Comparison of ENCODE assay signal across 25 cellular contexts in the genomic region with DNA sequence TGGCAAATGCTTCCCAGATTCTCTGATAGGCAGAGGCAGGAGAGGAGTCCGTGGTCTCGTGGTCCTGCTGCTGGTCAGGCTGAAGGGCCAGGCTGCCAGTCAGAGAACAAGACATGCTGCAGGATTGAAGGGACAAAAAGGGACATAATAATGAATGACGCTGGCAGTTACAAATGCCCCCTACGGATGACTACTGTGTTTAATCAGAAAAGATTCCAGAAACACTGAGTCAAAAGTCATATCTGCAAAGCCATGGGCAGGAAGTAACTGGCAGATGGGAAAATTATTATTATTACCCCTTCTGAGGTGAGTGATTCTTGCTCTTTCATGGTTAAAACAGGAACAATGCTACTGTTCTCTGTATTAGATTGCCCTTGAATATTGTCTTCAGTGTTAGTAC. TPM values are rescaled to one million over a fixed set of nuclear protein-coding genes. Genes with fewer than 3 reads are reported as not detected.
DNase-seq lines count a peak whose midpoint lies in the region; ATAC-seq, FAIRE-seq and TF ChIP-seq lines count a peak whose summit lies in the region.
"Had no signal": no experiment of that assay in that cellular context is flagged by ENCODE, and none has a peak within 500 bp of the region (broad histone marks: within the 10 kb centered on the region; RNA-seq: fewer than 3 reads in every experiment).

No MANE protein-coding gene starts in this region.

- H3K27ac ChIP-seq in DND-41 (ENCODE audit: low read length) (peak overlapping the region; percentile 8; the same call in 1 of the 2 replicates), IMR-90 (ENCODE audit: insufficient read depth, low read length) (no peak overlapping the region), GM12878 (ENCODE audit: control insufficient read depth, insufficient read depth) (no peak overlapping the region), neural progenitor cell (no peak overlapping the region)
- H3K27ac ChIP-seq: Peyer's patch had no signal

- peaks cover 19% of the 10 kb centered on the region for H3K36me3 ChIP-seq in DND-41 (ENCODE audit: insufficient read depth, low read length)
- H3K36me3 ChIP-seq in IMR-90 (ENCODE audit: control insufficient read depth, insufficient read depth, low read length) = no peaks in the 10 kb centered on the region
- H3K36me3 ChIP-seq in GM12878 (ENCODE audit: control insufficient read depth in 2 of 2, insufficient read depth in 2 of 2, low read length in 1 of 2) = no peaks in the 10 kb centered on the region
- no peaks in the 10 kb centered on the region for H3K36me3 ChIP-seq in neural progenitor cell
- H3K36me3 ChIP-seq: Peyer's patch had no signal

- TF ChIP-seq POLR2A in IMR-90 (IDR thresholded peaks at IDR 0.05; ENCODE audit: low read depth, low read length) (no peak), GM12878 (IDR thresholded peaks at IDR 0.05; ENCODE audit: low read depth, low read length) (no peak)

- H3K4ac ChIP-seq in IMR-90 (ENCODE audit: low read depth, low read length) = no peak overlapping the region

- no peak for ATAC-seq in DND-41 (ENCODE audit: insufficient read depth, low read depth)
- ATAC-seq in IMR-90 (ENCODE audit: low read depth) = peak; percentile 19; the same call in 1 of the 2 replicates
- ATAC-seq in GM12878 = no peak
- no peak for ATAC-seq in Right ventricle myocardium superior (ENCODE audit: poor library complexity)
- no peak for ATAC-seq in HG02678 (IDR thresholded peaks at IDR 0.05; ENCODE audit: unreplicated experiment)
- ATAC-seq: HCT116 had no signal

- no peaks in the 10 kb centered on the region for H4K20me1 ChIP-seq in DND-41 (ENCODE audit: insufficient read depth, low read length)
- no peaks in the 10 kb centered on the region for H4K20me1 ChIP-seq in IMR-90 (ENCODE audit: insufficient read depth, low read length)
- no peaks in the 10 kb centered on the region for H4K20me1 ChIP-seq in GM12878 (ENCODE audit: control insufficient read depth, insufficient read depth)
- H4K20me1 ChIP-seq in neural progenitor cell (ENCODE audit: low read depth) = no peaks in the 10 kb centered on the region

- in situ Hi-C loops in IMR-90 (cut with MboI; ENCODE audit: low sequenced_read_pairs) (no loop called here), GM12878 (cut with MboI) (no loop called here)

- CTCF ChIA-PET in IMR-90 (lab: Yijun Ruan, JAX) (no interaction called here), GM12878 (lab: Yijun Ruan, JAX) (interaction anchor here (1.1 to 4.1 kb wide), 3 partner anchors 20 to 567 kb away, joined by 3 to 19 read pairs (median 13); no protein-coding TSS in a partner anchor)

- 61% methylated on average over 4 of the region's 4 CpGs; no CpG with 5 or more reads in 1 of the 2 experiments for WGBS in IMR-90 (ENCODE audit: extremely low coverage in 2 of 2, insufficient read length in 1 of 2), 2 experiments
- WGBS in GM12878 (ENCODE audit: insufficient coverage, insufficient replicate concordance, low lambda C conversion rate, missing lambda C conversion rate) = 64% methylated on average over 4 of the region's 4 CpGs

- no peak overlapping the region for H4K91ac ChIP-seq in IMR-90 (ENCODE audit: insufficient read depth, low read depth, low read length)

- intact Hi-C loops in IMR-90 (cut with micrococcal nuclease) (loop anchor here (5.0 kb wide), 1 partner anchor 559 kb away; no protein-coding TSS in a partner anchor), GM12878 (cut with micrococcal nuclease; ENCODE audit: unreplicated experiment) (no loop called here), Right ventricle myocardium superior (cut with DNase I) (no loop called here)

- H3K4me3 ChIP-seq in DND-41 (ENCODE audit: low read depth in 1 of 2, low read length in 2 of 2) = no peak overlapping the region
- H3K4me3 ChIP-seq in IMR-90 (ENCODE audit: insufficient read depth, low read depth, low read length) = no peak overlapping the region
- no peak overlapping the region for H3K4me3 ChIP-seq in GM12878
- no peak overlapping the region for H3K4me3 ChIP-seq in neural progenitor cell
- H3K4me3 ChIP-seq: Peyer's patch had no signal

- H3K56ac ChIP-seq in IMR-90 (ENCODE audit: extremely low read depth, insufficient read depth, low read length) = no peak overlapping the region

- H3K9me3 Mint-ChIP-seq in neural progenitor cell = no peaks in the 10 kb centered on the region

- no peaks in the 10 kb centered on the region for H3F3A ChIP-seq in neural progenitor cell (ENCODE audit: low read depth)

- H2BK5ac ChIP-seq in IMR-90 (ENCODE audit: low read depth, low read length, poor library complexity, severe bottlenecking) = no peak overlapping the region

- SMC1A ChIA-PET in GM12878 (lab: Charles Lee; ENCODE audit: uncharacterized antibody, unreplicated experiment) = interaction anchor here (0.7 kb wide), 1 partner anchor 21 kb away, joined by 3 read pairs; no protein-coding TSS in a partner anchor

- TF ChIP-seq RAD21 in IMR-90 (IDR thresholded peaks at IDR 0.05; ENCODE audit: low read length) = no peak
- no peak for TF ChIP-seq RAD21 in GM12878 (IDR thresholded peaks at IDR 0.05; ENCODE audit: insufficient read depth, low read depth, low read length)

- H3K9ac ChIP-seq in DND-41 (ENCODE audit: low read depth, low read length) (no peak overlapping the region), IMR-90 (ENCODE audit: low read depth, low read length) (no peak overlapping the region), GM12878 (ENCODE audit: control insufficient read depth, insufficient read depth, low read length) (no peak overlapping the region), neural progenitor cell (no peak overlapping the region)

- no peak overlapping the region; the same call in 1 of the 2 replicates for H2AK5ac ChIP-seq in IMR-90 (ENCODE audit: low read depth, low read length)

- peak overlapping the region; percentile 7 for H2AK9ac ChIP-seq in IMR-90 (replicated peaks; ENCODE audit: low read depth, low read length, poor library complexity)

- no peak overlapping the region for H4K8ac ChIP-seq in IMR-90 (ENCODE audit: low read depth in 2 of 2, low read length in 2 of 2)

- no peak overlapping the region for H3K14ac ChIP-seq in IMR-90 (replicated peaks; ENCODE audit: low read depth, low read length)

- H3K79me2 ChIP-seq in DND-41 (ENCODE audit: insufficient read depth, low read length) (peaks cover 26% of the 10 kb centered on the region), GM12878 (ENCODE audit: control insufficient read depth, insufficient read depth, low read length) (peaks cover 5% of the 10 kb centered on the region; the same call in 1 of the 2 replicates), neural progenitor cell (ENCODE audit: low read depth) (no peaks in the 10 kb centered on the region)

- no peak overlapping the region for H2BK20ac ChIP-seq in IMR-90 (ENCODE audit: low read depth, low read length)

- no peak overlapping the region for H3K23ac ChIP-seq in IMR-90 (ENCODE audit: low read depth, low read length)

- H3K27me3 Mint-ChIP-seq in neural progenitor cell (ENCODE audit: insufficient read depth, low read depth) = peaks cover 15% of the 10 kb centered on the region

- H3K4me2 ChIP-seq in DND-41 (ENCODE audit: insufficient read depth, low read length) = no peak overlapping the region
- no peak overlapping the region for H3K4me2 ChIP-seq in IMR-90 (ENCODE audit: low read depth, low read length)
- H3K4me2 ChIP-seq in GM12878 (ENCODE audit: control insufficient read depth, insufficient read depth) = no peak overlapping the region
- no peak overlapping the region for H3K4me2 ChIP-seq in neural progenitor cell

- H3K4me3 Mint-ChIP-seq in neural progenitor cell = no peak overlapping the region
- H3K4me3 Mint-ChIP-seq: CD14-positive monocyte, IgD-negative memory B cell had no signal

- H3K79me1 ChIP-seq in IMR-90 (ENCODE audit: low read depth in 1 of 2, low read length in 2 of 2) = no peaks in the 10 kb centered on the region

- H3K27me3 ChIP-seq in DND-41 (ENCODE audit: insufficient read depth, low read length, poor library complexity) (no peaks in the 10 kb centered on the region), IMR-90 (ENCODE audit: control insufficient read depth, insufficient read depth, low read length) (no peaks in the 10 kb centered on the region), GM12878 (replicated peaks in 1 of 2; ENCODE audit: control insufficient read depth in 2 of 2, insufficient read depth in 2 of 2, low read length in 1 of 2) (no peaks in the 10 kb centered on the region), neural progenitor cell (no peaks in the 10 kb centered on the region)
- H3K27me3 ChIP-seq: Peyer's patch had no signal

- POLR2A ChIA-PET in IMR-90 (lab: Charles Lee; ENCODE audit: unreplicated experiment) (no interaction called here), GM12878 (lab: Charles Lee) (no interaction called here)

- dilution Hi-C loops in IMR-90 (cut with HindIII; ENCODE audit: low sequenced_read_pairs, unreplicated experiment) = no loop called here

- BruUV-seq in IMR-90 (replicated peaks; lab: Mats Ljungman, UMichigan) (no TSS peak), GM12878 (replicated peaks; lab: Mats Ljungman, UMichigan) (no TSS peak)

- no peak overlapping the region for H2AFZ ChIP-seq in DND-41 (ENCODE audit: low read depth, low read length)
- peak overlapping the region; percentile 35 for H2AFZ ChIP-seq in IMR-90 (replicated peaks; ENCODE audit: low read length, poor library complexity)
- no peak overlapping the region for H2AFZ ChIP-seq in GM12878 (ENCODE audit: control insufficient read depth, low read depth, low read length)
- H2AFZ ChIP-seq in neural progenitor cell (replicated peaks) = no peak overlapping the region

- no peak overlapping the region for H3K18ac ChIP-seq in IMR-90 (ENCODE audit: low read depth, low read length)

- no peaks in the 10 kb centered on the region for H3K36me3 Mint-ChIP-seq in neural progenitor cell

- no peak overlapping the region for H4K5ac ChIP-seq in IMR-90 (ENCODE audit: low read depth, low read length)

- H3K27ac Mint-ChIP-seq in neural progenitor cell = peak overlapping the region; percentile 60
- H3K27ac Mint-ChIP-seq: CD14-positive monocyte, IgD-negative memory B cell had no signal

- H3K4me1 ChIP-seq in DND-41 (ENCODE audit: insufficient read depth, low read length) (peaks cover 40% of the 10 kb centered on the region), IMR-90 (ENCODE audit: control insufficient read depth, insufficient read depth, low read length) (peaks cover 6% of the 10 kb centered on the region; the same call in 1 of the 2 replicates), GM12878 (ENCODE audit: control insufficient read depth, insufficient read depth, low read length) (peaks cover 33% of the 10 kb centered on the region), neural progenitor cell (no peaks in the 10 kb centered on the region)

- H3K9me3 ChIP-seq in DND-41 (ENCODE audit: insufficient read depth, low read length, severe bottlenecking) (peaks cover 9% of the 10 kb centered on the region), IMR-90 (ENCODE audit: control insufficient read depth, insufficient read depth, low read length) (no peaks in the 10 kb centered on the region; the same call in 1 of the 2 replicates), GM12878 (replicated peaks; ENCODE audit: control insufficient read depth, insufficient read depth, low read length) (peaks cover 6% of the 10 kb centered on the region), neural progenitor cell (ENCODE audit: low read depth) (no peaks in the 10 kb centered on the region)

- H2BK15ac ChIP-seq in IMR-90 (ENCODE audit: low read depth, low read length) = no peak overlapping the region

- H3K9me1 ChIP-seq in IMR-90 (ENCODE audit: insufficient read depth, low read length) = no peaks in the 10 kb centered on the region

- no peak overlapping the region for H2BK120ac ChIP-seq in IMR-90 (ENCODE audit: low read depth, low read length)

- FAIRE-seq in GM12878 (lab: Jason Lieb, UNC) = no peak
- FAIRE-seq: A204.1, D721Med, GM12892, GM18507 had no signal

- peaks cover 2% of the 10 kb centered on the region for H3K4me1 Mint-ChIP-seq in neural progenitor cell

- no peak for DNase-seq in DND-41
- no peak for DNase-seq in IMR-90
- no peak for DNase-seq in GM12878 (ENCODE audit: low read depth, low spot score)
- DNase-seq in neural progenitor cell (ENCODE audit: low spot score) = no peak
- DNase-seq in SHP77 treated with DMSO at 0.1 percent for 48 hours (lab: John Stamatoyannopoulos, UW) = no peak
- no peak for DNase-seq in Right ventricle myocardium superior
- no peak for DNase-seq in NCI-H1105 (lab: John Stamatoyannopoulos, UW)
- DNase-seq: DMS53, GOT3, NCI-H1694, NCI-H2081, NCI-H2171, NCI-H524 treated with DMSO at 0.1 percent for 48 hours, NCI-H82, Peyer's patch had no signal

- RAD21 ChIA-PET in GM12878 (lab: Charles Lee; ENCODE audit: unreplicated experiment) = interaction anchor here (1.3 kb wide), 1 partner anchor 97 kb away, joined by 3 read pairs; no protein-coding TSS in a partner anchor

- no peak for TF ChIP-seq EP300 in GM12878 (IDR thresholded peaks at IDR 0.05; ENCODE audit: borderline replicate concordance in 1 of 2, control insufficient read depth in 1 of 2, low read depth in 2 of 2, low read length in 2 of 2)

- TF ChIP-seq CTCF in DND-41 (IDR thresholded peaks at IDR 0.05; ENCODE audit: borderline replicate concordance, extremely low read depth, low read length, poor library complexity, severe bottlenecking) = no peak
- no peak for TF ChIP-seq CTCF in IMR-90 (conservative IDR thresholded peaks at IDR 0.05; ENCODE audit: low read depth, low read length)
- no peak for TF ChIP-seq CTCF in GM12878 (IDR thresholded peaks at IDR 0.05 in 2 of 3, conservative IDR thresholded peaks at IDR 0.05 in 1 of 3; ENCODE audit: control insufficient read depth in 2 of 3, extremely low read depth in 1 of 3, insufficient read depth in 1 of 3, low read depth in 3 of 3, low read length in 3 of 3)
- no peak for TF ChIP-seq CTCF in neural progenitor cell (IDR thresholded peaks at IDR 0.05)

RNA-seq across cellular contexts. Expression of gene LCT, which starts 19.0 kb away (rescaled TPM):
- total RNA-seq in IMR-90 (2012; rRNA removed) (under 0.01 TPM in 1 of 2 replicates, not detected in the other), GM12878 (2014; rRNA removed) (0.05 and 0.06 TPM in 2 replicates), GM12878 (2014; rRNA removed; fragmentation: Illumina TruSeq; extraction: Trizol) (0.09 and 0.14 TPM in 2 replicates), GM12878 (2021) (0.08 and 0.11 TPM in 2 replicates), neural progenitor cell (ENCODE audit: low replicate concordance) (0.03 TPM in 1 of 2 replicates, not detected in the other), Right ventricle myocardium superior (not detected)
- polyA plus RNA-seq in IMR-90 (2012; rRNA removed) (not detected in 2 replicates), GM12878 (2011; rRNA removed) (0.04 and 0.07 TPM in 2 replicates), GM12878 (2014; fragmentation: Illumina TruSeq; extraction: Trizol) (0.04 and 0.05 TPM in 2 replicates), GM12878 (2014; fragmentation: Nextera tagmentation; extraction: Ambion mirVana) (under 1 TPM in 1 of 2 experiments, not detected in 1; 0.02 TPM), GM12878 (2014; rRNA removed) (0.05 and 0.09 TPM in 2 replicates), GM12878 (2016; fragmentation: Nextera tagmentation; extraction: Ambion mirVana) (not detected)
- not detected in 2 replicates for polyA plus RNA-seq in IMR-90 (2012; cell fraction: cytosol; rRNA removed)
- 0.01 TPM in 2 replicates for polyA plus RNA-seq in IMR-90 (2012; cell fraction: nucleus; rRNA removed; ENCODE audit: low replicate concordance)
- 0.24 and 0.46 TPM in 2 replicates for total RNA-seq in GM12878 (2013; cell fraction: nucleolus; rRNA removed)
- polyA plus RNA-seq in GM12878 (2011; ENCODE audit: low read depth) = not detected
- 0.03 and 0.07 TPM in 2 replicates for polyA plus RNA-seq in GM12878 (2011; cell fraction: cytosol; rRNA removed)
- 0.15 and 0.16 TPM in 2 replicates for polyA plus RNA-seq in GM12878 (2011; cell fraction: nucleus; rRNA removed)
- 0.01 TPM in 1 of 2 replicates, not detected in the other for polyA plus RNA-seq in GM12878 (2012)
- 0.22 and 0.46 TPM in 2 replicates for polyA minus RNA-seq in GM12878 (2011; rRNA and poly(A)+ RNA removed)
- polyA minus RNA-seq in GM12878 (2011; cell fraction: cytosol; rRNA and poly(A)+ RNA removed) = not detected in 2 replicates
- 0.36 and 0.86 TPM in 2 replicates for polyA minus RNA-seq in GM12878 (2011; cell fraction: nucleus; rRNA and poly(A)+ RNA removed)
- total RNA-seq: G401, SK-MEL-5 had no signal
- polyA plus RNA-seq: CD14-positive monocyte, IgD-negative memory B cell had no signal

RNA-seq across cellular contexts. Expression of gene MCM6, which starts 58.3 kb away (rescaled TPM):
- total RNA-seq in IMR-90 (2012; rRNA removed) (29.6 and 36.7 TPM in 2 replicates), GM12878 (2014; rRNA removed) (63.4 and 68.5 TPM in 2 replicates), GM12878 (2014; rRNA removed; fragmentation: Illumina TruSeq; extraction: Trizol) (63.2 and 63.4 TPM in 2 replicates), GM12878 (2021) (89.7 and 92.9 TPM in 2 replicates), neural progenitor cell (ENCODE audit: low replicate concordance) (62.0 and 74.4 TPM in 2 replicates), Right ventricle myocardium superior (4.0 TPM)
- polyA plus RNA-seq in IMR-90 (2012; rRNA removed) (18.6 and 21.4 TPM in 2 replicates), GM12878 (2011; rRNA removed) (118 and 136 TPM in 2 replicates), GM12878 (2014; fragmentation: Illumina TruSeq; extraction: Trizol) (97.4 and 108 TPM in 2 replicates), GM12878 (2014; fragmentation: Nextera tagmentation; extraction: Ambion mirVana) (10 to 100 TPM; 37.4 to 74.4 TPM), GM12878 (2014; rRNA removed) (68.6 and 79.5 TPM in 2 replicates), GM12878 (2016; fragmentation: Nextera tagmentation; extraction: Ambion mirVana) (10 to 100 TPM; 85.0 to 89.9 TPM)
- polyA plus RNA-seq in IMR-90 (2012; cell fraction: cytosol; rRNA removed) = 4.9 and 9.7 TPM in 2 replicates
- 1.7 and 10.6 TPM in 2 replicates for polyA plus RNA-seq in IMR-90 (2012; cell fraction: nucleus; rRNA removed; ENCODE audit: low replicate concordance)
- total RNA-seq in GM12878 (2013; cell fraction: nucleolus; rRNA removed) = 50.4 and 55.8 TPM in 2 replicates
- 40.3 TPM for polyA plus RNA-seq in GM12878 (2011; ENCODE audit: low read depth)
- polyA plus RNA-seq in GM12878 (2011; cell fraction: cytosol; rRNA removed) = 74.9 and 83.7 TPM in 2 replicates
- 46.4 and 68.7 TPM in 2 replicates for polyA plus RNA-seq in GM12878 (2011; cell fraction: nucleus; rRNA removed)
- polyA plus RNA-seq in GM12878 (2012) = 34.7 and 41.0 TPM in 2 replicates
- 124 and 156 TPM in 2 replicates for polyA minus RNA-seq in GM12878 (2011; rRNA and poly(A)+ RNA removed)
- 44.2 and 46.8 TPM in 2 replicates for polyA minus RNA-seq in GM12878 (2011; cell fraction: cytosol; rRNA and poly(A)+ RNA removed)
- polyA minus RNA-seq in GM12878 (2011; cell fraction: nucleus; rRNA and poly(A)+ RNA removed) = 23.0 and 38.4 TPM in 2 replicates
